8 cellular contexts compared by ENCODE assay signal in genomic region chr20:13771853-13772453, GRCh38. TPM values are rescaled to one million over a fixed set of nuclear protein-coding genes. Genes with fewer than 3 reads are reported as not detected.
DNase-seq lines count a peak whose midpoint lies in the region; ATAC-seq, FAIRE-seq and TF ChIP-seq lines count a peak whose summit lies in the region.

No MANE protein-coding gene starts in this region.

- DNase-seq in DMS79 treated with DMSO at 0.1 percent for 48 hours (lab: John Stamatoyannopoulos, UW) (peak; percentile 23), IMR-90 (peak; percentile 27), SK-MEL-5 (ENCODE audit: low read depth, low spot score) (peak; percentile 58), glomerular visceral epithelial cell (ENCODE audit: extremely low spot score) (peak; percentile 12), Ammon's horn (ENCODE audit: low spot score) (no peak), GM12891 (ENCODE audit: insufficient read length, low spot score) (no peak), posterior vena cava (ENCODE audit: low spot score) (no peak)

- no peak overlapping the region for H3K14ac ChIP-seq in IMR-90 (replicated peaks; ENCODE audit: low read depth, low read length)

- H3K27ac ChIP-seq in IMR-90 (ENCODE audit: insufficient read depth, low read length): no peak overlapping the region

- H2AK5ac ChIP-seq in IMR-90 (ENCODE audit: low read depth, low read length): no peak overlapping the region

- TF ChIP-seq CTCF in IMR-90 (conservative IDR thresholded peaks at IDR 0.05; ENCODE audit: low read depth, low read length): peak; percentile 51

- no peaks in the 10 kb centered on the region; the same call in 1 of the 2 replicates for H3K9me1 ChIP-seq in IMR-90 (ENCODE audit: insufficient read depth, low read length)

- no peaks in the 10 kb centered on the region for H4K20me1 ChIP-seq in IMR-90 (ENCODE audit: insufficient read depth, low read length)

- H2AK9ac ChIP-seq in IMR-90 (replicated peaks; ENCODE audit: low read depth, low read length, poor library complexity): no peak overlapping the region

- no peak overlapping the region for H2BK15ac ChIP-seq in IMR-90 (ENCODE audit: low read depth, low read length)

- H4K8ac ChIP-seq in IMR-90 (ENCODE audit: low read depth in 2 of 2, low read length in 2 of 2): no peak overlapping the region

- no peak overlapping the region for H2BK5ac ChIP-seq in IMR-90 (ENCODE audit: low read depth, low read length, poor library complexity, severe bottlenecking)

- no peak for FAIRE-seq in GM12891 (lab: Jason Lieb, UNC)

- no TSS peak for BruUV-seq in IMR-90 (replicated peaks; lab: Mats Ljungman, UMichigan)

- H3K4me1 ChIP-seq in IMR-90 (ENCODE audit: control insufficient read depth, insufficient read depth, low read length): no peaks in the 10 kb centered on the region

- H3K4me2 ChIP-seq in IMR-90 (ENCODE audit: low read depth, low read length): no peak overlapping the region

- POLR2A ChIA-PET in IMR-90 (lab: Charles Lee; ENCODE audit: unreplicated experiment): interaction anchor here (0.7 kb wide), 1 partner anchor 23 kb away, joined by 3 read pairs; no protein-coding TSS in a partner anchor

- no peak overlapping the region for H3K4ac ChIP-seq in IMR-90 (ENCODE audit: low read depth, low read length)

- H3K4me3 ChIP-seq in IMR-90 (ENCODE audit: insufficient read depth, low read depth, low read length): no peak overlapping the region

- intact Hi-C loops in IMR-90 (cut with micrococcal nuclease) (loop anchor here (1.0 to 10.0 kb wide), 5 partner anchors 225 to 801 kb away; no protein-coding TSS in a partner anchor), posterior vena cava (cut with DNase I) (loop anchor here (5.0 to 10.0 kb wide), 2 partner anchors 647 to 655 kb away; no protein-coding TSS in a partner anchor)

- no peak overlapping the region for H2BK120ac ChIP-seq in IMR-90 (ENCODE audit: low read depth, low read length)

- WGBS in IMR-90 (ENCODE audit: extremely low coverage in 2 of 2, insufficient read length in 1 of 2), 2 experiments: no CpG with 5 or more reads among the region's 4 CpGs

- H3K36me3 ChIP-seq in IMR-90 (ENCODE audit: control insufficient read depth, insufficient read depth, low read length): peaks cover 26% of the 10 kb centered on the region

- TF ChIP-seq POLR2A in IMR-90 (IDR thresholded peaks at IDR 0.05; ENCODE audit: low read depth, low read length) (no peak), GM12891 (IDR thresholded peaks at IDR 0.05; ENCODE audit: low read depth, low read length) (no peak)

- no peaks in the 10 kb centered on the region for H3K79me1 ChIP-seq in IMR-90 (ENCODE audit: low read depth in 1 of 2, low read length in 2 of 2)

- peak; percentile 48; the same call in 1 of the 2 replicates for ATAC-seq in IMR-90 (ENCODE audit: low read depth)
- ATAC-seq in GM18511 (IDR thresholded peaks at IDR 0.05; ENCODE audit: unreplicated experiment): no peak

- H3K23ac ChIP-seq in IMR-90 (ENCODE audit: low read depth, low read length): no peak overlapping the region

- dilution Hi-C loops in IMR-90 (cut with HindIII; ENCODE audit: low sequenced_read_pairs, unreplicated experiment): no loop called here

- no peak overlapping the region for H2BK20ac ChIP-seq in IMR-90 (ENCODE audit: low read depth, low read length)

- H4K5ac ChIP-seq in IMR-90 (ENCODE audit: low read depth, low read length): no peak overlapping the region

- no peak overlapping the region for H2AFZ ChIP-seq in IMR-90 (replicated peaks; ENCODE audit: low read length, poor library complexity)

- no peaks in the 10 kb centered on the region for H3K27me3 ChIP-seq in IMR-90 (ENCODE audit: control insufficient read depth, insufficient read depth, low read length)

- CTCF ChIA-PET in IMR-90 (lab: Yijun Ruan, JAX): interaction anchor here (0.6 to 2.0 kb wide), 8 partner anchors 13 to 1923 kb away, joined by 3 to 8 read pairs (median 6); partner anchors contain the start of genes ESF1 and NDUFAF5

- no peak overlapping the region for H3K56ac ChIP-seq in IMR-90 (ENCODE audit: extremely low read depth, insufficient read depth, low read length)

- TF ChIP-seq RAD21 in IMR-90 (IDR thresholded peaks at IDR 0.05; ENCODE audit: low read length): peak; percentile 26

- H3K18ac ChIP-seq in IMR-90 (ENCODE audit: low read depth, low read length): no peak overlapping the region

- no peak overlapping the region for H3K9ac ChIP-seq in IMR-90 (ENCODE audit: low read depth, low read length)

- H4K91ac ChIP-seq in IMR-90 (ENCODE audit: insufficient read depth, low read depth, low read length): no peak overlapping the region

- in situ Hi-C loops in IMR-90 (cut with MboI; ENCODE audit: low sequenced_read_pairs): loop anchor here (5.0 to 25.0 kb wide), 2 partner anchors 310 to 655 kb away; no protein-coding TSS in a partner anchor
- in situ Hi-C loops in SK-MEL-5 (cut with HindIII; ENCODE audit: low pct_unique_long_range_greater_than_20kb, low sequenced_read_pairs): no loop called here

- H3K9me3 ChIP-seq in IMR-90 (ENCODE audit: control insufficient read depth, insufficient read depth, low read length): no peaks in the 10 kb centered on the region

TF ChIP-seq in IMR-90, 13 proteins besides CTCF, POLR2A, EP300 and RAD21 (continues in another document):
- TF ChIP-seq USF2 (IDR thresholded peaks at IDR 0.05; ENCODE audit: low read depth, low read length): no peak
- TF ChIP-seq SMC3 (IDR thresholded peaks at IDR 0.05; ENCODE audit: low read depth, low read length): peak; percentile 37
- TF ChIP-seq CHD1 (IDR thresholded peaks at IDR 0.05; ENCODE audit: low read depth, low read length): no peak
- no peak for TF ChIP-seq NFE2L2 (IDR thresholded peaks at IDR 0.05; ENCODE audit: low read depth, low read length)
- TF ChIP-seq ELK1 (IDR thresholded peaks at IDR 0.05; ENCODE audit: borderline replicate concordance, low read depth, low read length): no peak
- no peak for TF ChIP-seq RCOR1 (IDR thresholded peaks at IDR 0.05; ENCODE audit: insufficient replicate concordance, low read length)

TF ChIP-seq in GM12891, 5 proteins besides CTCF, POLR2A, EP300 and RAD21:
- TF ChIP-seq POLR2AphosphoS5 (IDR thresholded peaks at IDR 0.05; ENCODE audit: low read depth, low read length): no peak
- no peak for TF ChIP-seq POU2F2 (IDR thresholded peaks at IDR 0.05; ENCODE audit: low read depth, low read length)
- TF ChIP-seq SPI1 (IDR thresholded peaks at IDR 0.05; ENCODE audit: low read depth, low read length): no peak
- no peak for TF ChIP-seq PAX5 (IDR thresholded peaks at IDR 0.05; ENCODE audit: insufficient read depth, low read length, severe bottlenecking)
- no peak for TF ChIP-seq TAF1 (IDR thresholded peaks at IDR 0.05; ENCODE audit: low read depth, low read length)

RNA-seq across cellular contexts. Expression of gene ESF1, which starts 12.8 kb away (rescaled TPM):
- total RNA-seq in IMR-90 (2012; rRNA removed): 2.7 and 5.3 TPM in 2 replicates
- 2.1 and 2.6 TPM in 2 replicates for polyA plus RNA-seq in IMR-90 (2012; rRNA removed)
- polyA plus RNA-seq in IMR-90 (2012; cell fraction: cytosol; rRNA removed): 0.09 and 0.14 TPM in 2 replicates
- 0.09 and 0.94 TPM in 2 replicates for polyA plus RNA-seq in IMR-90 (2012; cell fraction: nucleus; rRNA removed; ENCODE audit: low replicate concordance)
- total RNA-seq in SK-MEL-5 (2014; rRNA removed; shearing (Covaris generic)): 22.8 and 24.9 TPM in 2 replicates
- 14.6 and 18.8 TPM in 2 replicates for polyA plus RNA-seq in SK-MEL-5 (2015; cell fraction: cytosol; rRNA removed)
- polyA plus RNA-seq in SK-MEL-5 (2015; cell fraction: nucleus; rRNA removed): 35.0 and 37.5 TPM in 2 replicates
- 11.8 TPM for polyA plus RNA-seq in GM12891 (2012; ENCODE audit: low read depth, missing spikeins)
- total RNA-seq in posterior vena cava: 10 to 100 TPM; 19.1 to 22.8 TPM

RNA-seq across cellular contexts. Expression of gene NDUFAF5, which starts 12.9 kb away (rescaled TPM):
- total RNA-seq in IMR-90 (2012; rRNA removed): 6.8 and 22.8 TPM in 2 replicates
- 11.9 and 12.3 TPM in 2 replicates for polyA plus RNA-seq in IMR-90 (2012; rRNA removed)
- 2.0 and 3.3 TPM in 2 replicates for polyA plus RNA-seq in IMR-90 (2012; cell fraction: cytosol; rRNA removed)
- 2.2 and 28.3 TPM in 2 replicates for polyA plus RNA-seq in IMR-90 (2012; cell fraction: nucleus; rRNA removed; ENCODE audit: low replicate concordance)
- 30.3 and 30.5 TPM in 2 replicates for total RNA-seq in SK-MEL-5 (2014; rRNA removed; shearing (Covaris generic))
- 13.8 and 18.7 TPM in 2 replicates for polyA plus RNA-seq in SK-MEL-5 (2015; cell fraction: cytosol; rRNA removed)
- 48.2 and 113 TPM in 2 replicates for polyA plus RNA-seq in SK-MEL-5 (2015; cell fraction: nucleus; rRNA removed)
- polyA plus RNA-seq in GM12891 (2012; ENCODE audit: low read depth, missing spikeins): 24.5 TPM
- total RNA-seq in posterior vena cava: 10 to 100 TPM; 25.5 to 30.2 TPM

Comparison
In these comparisons a context has a peak if more than half of its experiments do, and no peak if none do; other contexts are left out.
1. DNase-seq: peak in DMS79 treated with DMSO at 0.1 percent for 48 hours (single experiment), IMR-90 (single experiment), SK-MEL-5 (single experiment) and glomerular visceral epithelial cell (single experiment); none in Ammon's horn (single experiment), GM12891 (single experiment) and posterior vena cava (single experiment).